Comparison of ENCODE assay signal across 12 cellular contexts in the genomic region with DNA sequence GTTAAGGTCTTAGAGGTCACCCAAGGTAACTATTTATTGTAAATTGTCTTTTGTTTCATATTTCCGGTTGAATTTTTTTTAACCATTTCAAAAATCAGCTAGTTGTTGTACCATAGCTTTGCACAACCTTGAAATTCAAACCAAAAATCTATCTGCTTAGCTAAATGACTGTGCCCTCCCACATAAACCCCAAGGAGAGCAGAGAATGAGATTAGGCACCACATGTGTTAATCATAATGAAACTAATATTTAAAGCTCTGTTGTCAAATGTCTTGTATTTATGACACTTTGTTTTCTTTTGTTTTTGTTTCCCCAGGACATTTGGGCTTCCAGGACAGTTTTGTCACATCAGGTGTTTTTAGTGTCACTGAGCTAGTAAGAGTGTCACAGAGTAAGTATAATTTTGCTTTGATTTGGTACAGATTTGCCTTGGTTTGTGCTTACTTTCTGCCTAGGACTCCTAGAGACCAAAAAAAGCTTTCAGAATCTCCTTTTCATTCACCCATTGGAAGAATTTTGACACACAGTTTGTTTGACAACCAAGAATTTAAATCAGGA.
DNase-seq lines count a peak whose midpoint lies in the region; ATAC-seq, FAIRE-seq and TF ChIP-seq lines count a peak whose summit lies in the region.
"Had no signal": no experiment of that assay in that cellular context is flagged by ENCODE, and none has a peak within 500 bp of the region (broad histone marks: within the 10 kb centered on the region; RNA-seq: fewer than 3 reads in every experiment).

No MANE protein-coding gene starts in this region.

- H3K9me3 ChIP-seq in MM.1S (replicated peaks; ENCODE audit: insufficient read depth, low read length): no peaks in the 10 kb centered on the region
- H3K9me3 ChIP-seq: pancreas had no signal

- ATAC-seq in GM18499 (IDR thresholded peaks at IDR 0.05; ENCODE audit: insufficient read depth, unreplicated experiment) (peak; percentile 97), HG02852 (IDR thresholded peaks at IDR 0.05; ENCODE audit: unreplicated experiment) (peak; percentile 99), omental fat pad (ENCODE audit: low FRiP score) (no peak)
- ATAC-seq: pancreas had no signal

- no peaks in the 10 kb centered on the region for H3K79me2 ChIP-seq in MM.1S (ENCODE audit: low read length)

- FAIRE-seq in urothelium cell line (lab: Jason Lieb, UNC): no peak
- FAIRE-seq: pancreas had no signal

- H3K9ac ChIP-seq in MM.1S (ENCODE audit: low read length): no peak overlapping the region

- no peak overlapping the region for H3K4me2 ChIP-seq in MM.1S (ENCODE audit: low read depth, low read length)

- intact Hi-C loops in posterior vena cava (cut with DNase I): loop anchor here in 1 of 2 donors (10.0 kb wide), 2 partner anchors 247 to 277 kb away; partner anchors contain the start of gene NFIA

- H3F3A ChIP-seq in MM.1S (ENCODE audit: insufficient read depth, low read length): no peaks in the 10 kb centered on the region

- H3K4me1 ChIP-seq in MM.1S (ENCODE audit: low read length): peaks cover 9% of the 10 kb centered on the region; the same call in 1 of the 2 replicates

- DNase-seq in GM19240 (ENCODE audit: insufficient read length, low spot score): peak; percentile 41
- DNase-seq in MM.1S: peak; percentile 12
- DNase-seq in posterior vena cava (ENCODE audit: low spot score): no peak
- no peak for DNase-seq in urothelium cell line (ENCODE audit: low spot score)
- no peak for DNase-seq in AG20443 (ENCODE audit: low spot score)
- DNase-seq in omental fat pad (ENCODE audit: low spot score): no peak
- DNase-seq: DMS 273 treated with DMSO at 0.1 percent for 48 hours, NCI-H1694, pancreas, Right ventricle myocardium superior had no signal

- TF ChIP-seq CTCF in MM.1S (IDR thresholded peaks at IDR 0.05; ENCODE audit: low read length) (no peak), omental fat pad (IDR thresholded peaks at IDR 0.05) (no peak)

- no peak overlapping the region for H2AFZ ChIP-seq in MM.1S (ENCODE audit: low read length)

- H3K36me3 ChIP-seq in MM.1S (replicated peaks; ENCODE audit: insufficient read depth, low read length): no peaks in the 10 kb centered on the region
- H3K36me3 ChIP-seq: pancreas had no signal

- no peaks in the 10 kb centered on the region for H4K20me1 ChIP-seq in MM.1S (ENCODE audit: insufficient read depth, low read length)

- no peaks in the 10 kb centered on the region for H3K27me3 ChIP-seq in MM.1S (replicated peaks; ENCODE audit: insufficient read depth, low read length)
- H3K27me3 ChIP-seq: pancreas had no signal

- H3K4me3 ChIP-seq in MM.1S (ENCODE audit: low read length): no peak overlapping the region
- H3K4me3 ChIP-seq: pancreas had no signal

- no peak overlapping the region for H3K27ac ChIP-seq in MM.1S (ENCODE audit: low read length)
- H3K27ac ChIP-seq: pancreas had no signal

- no peaks in the 10 kb centered on the region for H3K9me2 ChIP-seq in MM.1S (replicated peaks; ENCODE audit: insufficient read depth, low read length)

Comparison
In these comparisons a context has a peak if more than half of its experiments do, and no peak if none do; other contexts are left out.
1. DNase-seq: peak in GM19240 (single experiment) and MM.1S (single experiment); none in posterior vena cava (single experiment), urothelium cell line (single experiment), AG20443 (single experiment) and omental fat pad (single experiment).